In the genomic region with DNA sequence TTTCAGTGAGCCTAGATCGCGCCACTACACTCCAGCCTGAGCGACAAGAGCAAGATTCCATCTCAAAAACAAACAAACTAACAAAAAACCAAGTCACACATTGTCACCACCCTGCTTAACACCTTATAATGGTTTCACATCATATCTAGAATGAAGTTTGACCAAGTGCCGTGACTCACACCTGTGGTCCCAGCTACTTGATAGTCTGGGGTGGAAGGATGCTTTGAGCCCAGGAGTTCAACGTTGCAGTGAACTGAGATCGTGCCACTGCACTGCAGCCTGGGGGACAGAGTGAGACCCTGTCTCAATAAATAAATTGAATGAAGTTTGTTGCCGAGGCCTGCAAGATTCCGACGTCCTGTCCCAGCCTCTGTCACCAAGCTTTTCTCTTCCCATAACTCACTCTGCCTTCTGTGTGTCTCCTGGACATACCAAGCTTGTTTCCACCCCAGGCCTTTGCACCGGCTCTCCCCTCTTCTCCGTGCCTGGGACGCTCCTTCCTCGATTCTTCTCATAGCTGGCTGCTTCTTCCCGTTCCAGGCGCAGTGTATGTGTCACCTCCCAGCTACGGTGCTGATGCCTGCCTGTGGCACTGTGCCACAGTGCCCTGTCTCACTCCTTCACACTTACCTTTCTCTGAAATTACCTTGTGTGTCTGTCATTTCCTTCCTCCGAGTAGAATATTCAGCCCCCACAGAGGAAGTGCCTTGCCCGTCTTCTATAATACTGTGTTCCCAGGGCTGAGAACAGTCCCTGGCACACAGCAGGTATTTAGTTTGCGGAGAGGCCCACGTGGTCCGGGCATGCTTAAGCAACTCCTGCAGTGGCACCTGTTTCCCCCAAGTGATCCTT, we compare ENCODE assay signal across 9 cellular contexts. TPM values are rescaled to one million over a fixed set of nuclear protein-coding genes. Genes with fewer than 3 reads are reported as not detected.
DNase-seq lines count a peak whose midpoint lies in the region; ATAC-seq, FAIRE-seq and TF ChIP-seq lines count a peak whose summit lies in the region.
"Had no signal": no experiment of that assay in that cellular context is flagged by ENCODE, and none has a peak within 500 bp of the region (broad histone marks: within the 10 kb centered on the region; RNA-seq: fewer than 3 reads in every experiment).

No MANE protein-coding gene starts in this region.

- peaks cover 9% of the 10 kb centered on the region; the same call in 1 of the 2 replicates for H3K23me2 ChIP-seq in H1 (ENCODE audit: low read depth, low read length)

- H2BK20ac ChIP-seq in H1 (ENCODE audit: low read length) = peak overlapping the region; percentile 9; the same call in 1 of the 2 replicates

- H3K14ac ChIP-seq in H1 (ENCODE audit: insufficient read length) = no peak overlapping the region

- H3K4me2 ChIP-seq in H1 (ENCODE audit: insufficient read depth in 1 of 2, low read depth in 2 of 2, low read length in 2 of 2) = no peak overlapping the region

- no peaks in the 10 kb centered on the region for H3K79me1 ChIP-seq in H1 (ENCODE audit: low read depth, low read length)

- no peak for TF ChIP-seq EP300 in H1 (IDR thresholded peaks at IDR 0.05; ENCODE audit: borderline replicate concordance in 1 of 2, low read depth in 2 of 2, low read length in 2 of 2)

- CTCF ChIA-PET in H1 (lab: Charles Lee; ENCODE audit: partially characterized antibody) = interaction anchor here (0.6 to 4.5 kb wide), 36 partner anchors 8 to 292 kb away, joined by 3 to 26 read pairs (median 4); no protein-coding TSS in a partner anchor

- H3K36me3 ChIP-seq in H1 (ENCODE audit: control insufficient read depth in 2 of 4, insufficient read depth in 4 of 4, low read length in 3 of 4) (no peaks in the 10 kb centered on the region), spleen (peaks cover 0 to 2% (median 0%) of the 10 kb centered on the region in 6 donors)

- H4K8ac ChIP-seq in H1 (ENCODE audit: extremely low read depth, insufficient read depth, low read length) = no peak overlapping the region

- H3K27ac ChIP-seq in H1 (ENCODE audit: low read depth, low read length) (no peak overlapping the region), spleen (peak overlapping the region in 6 of 8 donors; percentile 24 to 59 (median 38))

- H3K79me2 ChIP-seq in H1 (ENCODE audit: control insufficient read depth in 1 of 2, insufficient read depth in 2 of 2, low read length in 2 of 2) = no peaks in the 10 kb centered on the region

- H2BK5ac ChIP-seq in H1 (ENCODE audit: low read depth, low read length) = peak overlapping the region; percentile 0; the same call in 1 of the 2 replicates

- peak overlapping the region; percentile 91 for H2AFZ ChIP-seq in H1 (ENCODE audit: low read length)

- 83% methylated on average over 21 of the region's 21 CpGs; no CpG with 5 or more reads in 1 of the 2 experiments for WGBS in H1 (ENCODE audit: extremely low coverage in 1 of 2, insufficient coverage in 1 of 2, insufficient read length in 1 of 2, insufficient replicate concordance in 2 of 2, low coverage in 1 of 2, low lambda C conversion rate in 2 of 2, missing lambda C conversion rate in 1 of 2), 2 experiments
- 68 to 73% (median 70%) methylated on average over 21 of the region's 21 CpGs for WGBS in spleen, 5 donors

- H3K4me3 ChIP-seq in H1 (ENCODE audit: extremely low read depth in 1 of 4, insufficient read depth in 2 of 4, low read depth in 3 of 4, low read length in 4 of 4) (no peak overlapping the region), spleen (no peak overlapping the region)

- no peaks in the 10 kb centered on the region for H3K9me3 ChIP-seq in H1 (ENCODE audit: insufficient read depth in 2 of 2, low read depth in 1 of 2, low read length in 1 of 2)
- H3K9me3 ChIP-seq in spleen = no peaks in the 10 kb centered on the region

- no peak overlapping the region for H2BK120ac ChIP-seq in H1 (replicated peaks; ENCODE audit: low read depth, low read length)

- H3K4me1 ChIP-seq in H1 (replicated peaks in 1 of 4; ENCODE audit: control insufficient read depth in 3 of 4, insufficient read depth in 4 of 4, low read length in 3 of 4) = peaks cover 4 to 14% (median 11%) of the 10 kb centered on the region in 4 experiments; a peak in 6 of 7 replicates
- peaks cover 15 to 53% (median 32%) of the 10 kb centered on the region in 6 donors for H3K4me1 ChIP-seq in spleen

- H3K27me3 ChIP-seq in H1 (replicated peaks in 1 of 4; ENCODE audit: control insufficient read depth in 3 of 4, extremely low read depth in 1 of 4, insufficient read depth in 3 of 4, low read length in 3 of 4) = peaks cover 0 to 2% (median under 1%) of the 10 kb centered on the region in 4 experiments; a peak in 3 of 7 replicates
- no peaks in the 10 kb centered on the region for H3K27me3 ChIP-seq in spleen (replicated peaks in 1 of 7)

- H3K4ac ChIP-seq in H1 (replicated peaks; ENCODE audit: insufficient read length, low read depth, low read length) = peak overlapping the region; percentile 9

- no peak overlapping the region for H3K23ac ChIP-seq in H1 (ENCODE audit: insufficient read length)

- TF ChIP-seq POLR2A in H1 (IDR thresholded peaks at IDR 0.05; ENCODE audit: control extremely low read depth in 1 of 2, low read depth in 2 of 2, low read length in 2 of 2) = no peak
- TF ChIP-seq POLR2A in spleen (IDR thresholded peaks at IDR 0.05) = no peak

- 0 out of 2 replicates have a peak overlapping the region, but pooled peaks have one; percentile 10 for H3K18ac ChIP-seq in H1 (ENCODE audit: extremely low read depth, low read length)

- intact Hi-C loops in spleen (cut with DNase I; ENCODE audit: low total_unique reads) = loop anchor here (5.0 kb wide), 1 partner anchor 294 kb away; no protein-coding TSS in a partner anchor

- H2AK5ac ChIP-seq in H1 (ENCODE audit: low read depth, low read length) = no peak overlapping the region

- no peak for FAIRE-seq in H1 (lab: Jason Lieb, UNC)
- FAIRE-seq: colon had no signal

- no peak overlapping the region for H3K9ac ChIP-seq in H1 (replicated peaks in 1 of 4; ENCODE audit: extremely low read depth in 1 of 4, low read depth in 3 of 4, low read length in 3 of 4)

- H2BK12ac ChIP-seq in H1 (ENCODE audit: low read depth, low read length) = peak overlapping the region; percentile 82; the same call in 1 of the 2 replicates

- H4K20me1 ChIP-seq in H1 (replicated peaks in 1 of 2; ENCODE audit: control insufficient read depth in 1 of 2, insufficient read depth in 2 of 2, low read length in 2 of 2) = no peaks in the 10 kb centered on the region

- no peak for TF ChIP-seq RAD21 in H1 (IDR thresholded peaks at IDR 0.05 in 1 of 2, conservative IDR thresholded peaks at IDR 0.05 in 1 of 2; ENCODE audit: low read depth in 2 of 2, low read length in 2 of 2)

- no peak for ATAC-seq in HG02852 (IDR thresholded peaks at IDR 0.05; ENCODE audit: unreplicated experiment)
- ATAC-seq in HG02840 (IDR thresholded peaks at IDR 0.05; ENCODE audit: low FRiP score, unreplicated experiment) = no peak

- H3K56ac ChIP-seq in H1 (replicated peaks; ENCODE audit: insufficient read length, low read depth, low read length) = peak overlapping the region; percentile 17

- POLR2A ChIA-PET in H1 (lab: Charles Lee; ENCODE audit: partially characterized antibody) = no interaction called here

- H2BK15ac ChIP-seq in H1 (ENCODE audit: low read length) = no peak overlapping the region; the same call in 1 of the 2 replicates

- peak overlapping the region; percentile 58 for H4K91ac ChIP-seq in H1 (replicated peaks; ENCODE audit: insufficient read length, low read length)

- no peak for TF ChIP-seq CTCF in H1 (IDR thresholded peaks at IDR 0.05; ENCODE audit: control extremely low read depth in 1 of 3, insufficient read depth in 1 of 3, low read depth in 1 of 3, low read length in 3 of 3)
- no peak for TF ChIP-seq CTCF in spleen (IDR thresholded peaks at IDR 0.05 in 8 of 11, conservative IDR thresholded peaks at IDR 0.05 in 3 of 11)

- DNase-seq in NCI-H1105 (lab: John Stamatoyannopoulos, UW) = peak; percentile 92
- DNase-seq in NCI-H1105 treated with DMSO at 0.1 percent for 48 hours (lab: John Stamatoyannopoulos, UW) = no peak
- DNase-seq in T-helper 2 cell = peak in 3 of 5 experiments; percentile 25 to 70 (median 31)
- DNase-seq in H1 (ENCODE audit: low read depth in 1 of 2, low spot score in 2 of 2) = no peak
- DNase-seq in spleen = no peak
- no peak for DNase-seq in SIG-M5 treated with dmso at 0.1 percent for 504 hours (lab: John Stamatoyannopoulos, UW; ENCODE audit: unreplicated experiment)

- no peak overlapping the region for H4K5ac ChIP-seq in H1 (ENCODE audit: insufficient read length, low read depth, low read length)

TF ChIP-seq in H1, 55 proteins besides CTCF, POLR2A, EP300 and RAD21 (continues in another document):
- TF ChIP-seq TEAD4 (IDR thresholded peaks at IDR 0.05; ENCODE audit: low read depth, low read length) = no peak
- no peak for TF ChIP-seq HDAC6 (IDR thresholded peaks at IDR 0.05; ENCODE audit: low read depth, low read length)
- no peak for TF ChIP-seq SIN3A (conservative IDR thresholded peaks at IDR 0.05 in 1 of 2, IDR thresholded peaks at IDR 0.05 in 1 of 2; ENCODE audit: low read depth in 1 of 2, low read length in 2 of 2)
- TF ChIP-seq RBBP5 (IDR thresholded peaks at IDR 0.05; ENCODE audit: borderline replicate concordance, low read depth, low read length) = no peak
- no peak for TF ChIP-seq POU5F1 (IDR thresholded peaks at IDR 0.05; ENCODE audit: low read depth, low read length)

RNA-seq across cellular contexts. Expression of gene SELENON, which starts 3.8 kb away (rescaled TPM):
- total RNA-seq in H1 (2021; fragmentation: NEBNext Ultra II Directional; extraction: Animal tissue kit (Norgen Biotek cat#: 25700)) = 77.4 and 77.6 TPM in 2 replicates
- 43.0 and 67.3 TPM in 2 replicates for polyA plus RNA-seq in H1 (2011; rRNA removed)
- polyA plus RNA-seq in H1 (2011; cell fraction: cytosol; rRNA removed) = 36.6 TPM
- polyA plus RNA-seq in H1 (2011; cell fraction: nucleus; rRNA removed) = 58.6 TPM
- polyA plus RNA-seq in H1 (2012, experiment 1 of 2) = 72.8 to 99.4 TPM (median 83.9 TPM) in 4 replicates
- polyA plus RNA-seq in H1 (2012, experiment 2 of 2) = 89.8 TPM
- 103 TPM for polyA plus RNA-seq in H1 (2013, experiment 1 of 2)
- 109 TPM for polyA plus RNA-seq in H1 (2013, experiment 2 of 2)
- polyA minus RNA-seq in H1 (2011; rRNA and poly(A)+ RNA removed) = 25.4 and 44.6 TPM in 2 replicates
- polyA minus RNA-seq in H1 (2011; cell fraction: cytosol; rRNA and poly(A)+ RNA removed) = 47.6 TPM
- polyA minus RNA-seq in H1 (2011; cell fraction: nucleus; rRNA and poly(A)+ RNA removed) = 23.2 TPM
- total RNA-seq in spleen = 10 to 100 TPM; 41.4 to 80.9 (median 59.2) TPM
- 10 to 100 TPM in 1 of 3 donors, 1 to 10 TPM in 2; 9.7 to 25.8 (median 9.7) TPM for polyA plus RNA-seq in spleen

RNA-seq across cellular contexts. Expression of gene MTFR1L, which starts 23.6 kb away (rescaled TPM):
- total RNA-seq in H1 (2021; fragmentation: NEBNext Ultra II Directional; extraction: Animal tissue kit (Norgen Biotek cat#: 25700)) = 20.8 and 23.1 TPM in 2 replicates
- 23.1 and 39.9 TPM in 2 replicates for polyA plus RNA-seq in H1 (2011; rRNA removed)
- polyA plus RNA-seq in H1 (2011; cell fraction: cytosol; rRNA removed) = 25.9 TPM
- 27.3 TPM for polyA plus RNA-seq in H1 (2011; cell fraction: nucleus; rRNA removed)
- 20.5 to 26.2 TPM (median 22.8 TPM) in 4 replicates for polyA plus RNA-seq in H1 (2012, experiment 1 of 2)
- polyA plus RNA-seq in H1 (2012, experiment 2 of 2) = 21.2 TPM
- polyA plus RNA-seq in H1 (2013, experiment 1 of 2) = 17.5 TPM
- polyA plus RNA-seq in H1 (2013, experiment 2 of 2) = 15.3 TPM
- 23.2 and 27.4 TPM in 2 replicates for polyA minus RNA-seq in H1 (2011; rRNA and poly(A)+ RNA removed)
- 10.6 TPM for polyA minus RNA-seq in H1 (2011; cell fraction: cytosol; rRNA and poly(A)+ RNA removed)
- 16.7 TPM for polyA minus RNA-seq in H1 (2011; cell fraction: nucleus; rRNA and poly(A)+ RNA removed)
- total RNA-seq in spleen = 10 to 100 TPM; 44.6 to 74.7 (median 53.7) TPM
- polyA plus RNA-seq in spleen = 10 to 100 TPM; 32.1 to 44.3 (median 43.0) TPM

Comparison
In these comparisons a context has a peak if more than half of its experiments do, and no peak if none do; other contexts are left out.
1. DNase-seq: peak in NCI-H1105 (single experiment) and T-helper 2 cell (3 of 5); none in NCI-H1105 treated with DMSO at 0.1 percent for 48 hours (single experiment), H1 (0 of 2), spleen (single experiment) and SIG-M5 treated with dmso at 0.1 percent for 504 hours (single experiment).